In genomic region chr9:97907051-97907450, GRCh38 we compare ENCODE assay signal across 15 cellular contexts. TPM values are rescaled to one million over a fixed set of nuclear protein-coding genes. Genes with fewer than 3 reads are reported as not detected.
A peak's percentile ranks its signal among the peaks of the same experiment; 100 is the strongest.
DNase-seq lines count a peak whose midpoint lies in the region; ATAC-seq and TF ChIP-seq lines count a peak whose summit lies in the region.
"Had no signal": no experiment of that assay in that cellular context is flagged by ENCODE, and none has a peak within 500 bp of the region (broad histone marks: within the 10 kb centered on the region; RNA-seq: fewer than 3 reads in every experiment).

No MANE protein-coding gene starts in this region.

- peaks cover 63% of the 10 kb centered on the region for H3K4me1 ChIP-seq in effector memory CD4-positive, alpha-beta T cell (ENCODE audit: control insufficient read depth, insufficient read depth, low read length, poor library complexity, severe bottlenecking)
- H3K4me1 ChIP-seq in subcutaneous abdominal adipose tissue (ENCODE audit: control insufficient read depth in 5 of 5, insufficient read depth in 5 of 5, low read length in 5 of 5) = peaks cover 5 to 34% (median 21%) of the 10 kb centered on the region in 5 donors
- H3K4me1 ChIP-seq in hepatocyte (ENCODE audit: insufficient read depth) = no peaks in the 10 kb centered on the region
- H3K4me1 ChIP-seq: SJSA1 had no signal

- peaks cover 10% of the 10 kb centered on the region for H3K79me2 ChIP-seq in hepatocyte

- H3K27me3 ChIP-seq in effector memory CD4-positive, alpha-beta T cell (replicated peaks; ENCODE audit: control insufficient read depth, insufficient read depth, low read length, poor library complexity, severe bottlenecking) = no peaks in the 10 kb centered on the region
- H3K27me3 ChIP-seq in subcutaneous abdominal adipose tissue (ENCODE audit: control insufficient read depth in 5 of 5, insufficient read depth in 4 of 5, low read length in 5 of 5) (no peaks in the 10 kb centered on the region), hepatocyte (no peaks in the 10 kb centered on the region)
- H3K27me3 ChIP-seq: SJSA1 had no signal

- no peak for TF ChIP-seq CTCF in hepatocyte (IDR thresholded peaks at IDR 0.05; ENCODE audit: poor library complexity)

- peaks cover 14% of the 10 kb centered on the region for H3K36me3 Mint-ChIP-seq in activated naive CD4-positive, alpha-beta T cell treated with anti-CD3 and anti-CD28 coated beads for 36 hours (ENCODE audit: low read depth)
- H3K36me3 Mint-ChIP-seq in T-cell = peaks cover 40% of the 10 kb centered on the region

- H3K36me3 ChIP-seq in effector memory CD4-positive, alpha-beta T cell (ENCODE audit: control insufficient read depth, insufficient read depth, low read length) = peaks cover 27% of the 10 kb centered on the region
- H3K36me3 ChIP-seq in subcutaneous abdominal adipose tissue (ENCODE audit: control insufficient read depth in 5 of 5, insufficient read depth in 5 of 5, low read length in 5 of 5) (peaks cover 17 to 46% (median 34%) of the 10 kb centered on the region in 5 donors), hepatocyte (replicated peaks; ENCODE audit: insufficient read depth, low read depth) (no peaks in the 10 kb centered on the region)

- peak overlapping the region; percentile 98 for H3K27ac Mint-ChIP-seq in activated naive CD4-positive, alpha-beta T cell treated with anti-CD3 and anti-CD28 coated beads for 36 hours
- peak overlapping the region; percentile 93 to 97 for H3K27ac Mint-ChIP-seq in T-cell

- H3K4me3 Mint-ChIP-seq in activated naive CD4-positive, alpha-beta T cell treated with anti-CD3 and anti-CD28 coated beads for 36 hours = no peak overlapping the region
- peak overlapping the region; percentile 71 to 79 (median 76) for H3K4me3 Mint-ChIP-seq in T-cell

- H3K4me1 Mint-ChIP-seq in activated naive CD4-positive, alpha-beta T cell treated with anti-CD3 and anti-CD28 coated beads for 36 hours (ENCODE audit: low read depth) = peaks cover 62% of the 10 kb centered on the region
- peaks cover 92 to 99% (median 92%) of the 10 kb centered on the region in 3 donors for H3K4me1 Mint-ChIP-seq in T-cell

- ATAC-seq in T-cell (replicated peaks in 1 of 4) (peak in 1 of 4 experiments; percentile 12), HG03342 (IDR thresholded peaks at IDR 0.05; ENCODE audit: unreplicated experiment) (no peak)

- POLR2A ChIA-PET in T-cell (lab: Charles Lee) = interaction anchor here in 1 of 2 donors (0.6 to 4.1 kb wide), 3 partner anchors 11 to 48 kb away, joined by 3 to 28 read pairs (median 5); partner anchors contain the start of gene TRMO

- WGBS in hepatocyte (ENCODE audit: low lambda C conversion rate, missing lambda C conversion rate) = 97% methylated on average over 3 of the region's 3 CpGs

- H3K9me3 Mint-ChIP-seq in activated naive CD4-positive, alpha-beta T cell treated with anti-CD3 and anti-CD28 coated beads for 36 hours = no peaks in the 10 kb centered on the region
- no peaks in the 10 kb centered on the region for H3K9me3 Mint-ChIP-seq in T-cell

- no peak overlapping the region for H3K4me2 ChIP-seq in hepatocyte

- no peak overlapping the region for H3K4me3 ChIP-seq in effector memory CD4-positive, alpha-beta T cell (ENCODE audit: insufficient read depth, low read depth, low read length, poor library complexity, severe bottlenecking)
- H3K4me3 ChIP-seq in subcutaneous abdominal adipose tissue (ENCODE audit: low read depth in 1 of 5, low read length in 5 of 5) (no peak overlapping the region), hepatocyte (no peak overlapping the region)
- H3K4me3 ChIP-seq: SJSA1 had no signal

- H3K27me3 Mint-ChIP-seq in activated naive CD4-positive, alpha-beta T cell treated with anti-CD3 and anti-CD28 coated beads for 36 hours (ENCODE audit: low read depth) = no peaks in the 10 kb centered on the region
- H3K27me3 Mint-ChIP-seq in T-cell = no peaks in the 10 kb centered on the region

- H3K27ac ChIP-seq in effector memory CD4-positive, alpha-beta T cell (ENCODE audit: insufficient read depth, low read length, poor library complexity, severe bottlenecking) = peak overlapping the region; percentile 86
- H3K27ac ChIP-seq in subcutaneous abdominal adipose tissue (ENCODE audit: low read depth, low read length) (peak overlapping the region; percentile 60), hepatocyte (no peak overlapping the region)
- H3K27ac ChIP-seq: SJSA1 had no signal

- DNase-seq in activated naive CD4-positive, alpha-beta T cell treated with anti-CD3 and anti-CD28 coated beads for 36 hours = peak; percentile 36
- DNase-seq in activated naive CD4-positive, alpha-beta T cell (lab: John Stamatoyannopoulos, UW) = no peak
- peak in 7 of 34 experiments; percentile 9 to 32 (median 30) for DNase-seq in T-cell
- no peak for DNase-seq in effector memory CD4-positive, alpha-beta T cell
- no peak for DNase-seq in stimulated activated CD4-positive, alpha-beta T cell treated with anti-CD3 and anti-CD28 coated beads, Interleukin-4, amount 100 ng/mL, for 4 hours
- no peak for DNase-seq in hepatocyte (ENCODE audit: low spot score)
- DNase-seq: hippocampal formation, NCI-H1048, NCI-H524, retina had no signal

- H3K9ac ChIP-seq in subcutaneous abdominal adipose tissue (ENCODE audit: low read length in 5 of 5) = no peak overlapping the region

- H2AFZ ChIP-seq in hepatocyte = no peak overlapping the region

- H3K9me2 ChIP-seq in hepatocyte (replicated peaks; ENCODE audit: insufficient read depth) = no peaks in the 10 kb centered on the region

- intact Hi-C loops in activated naive CD4-positive, alpha-beta T cell treated with anti-CD3 and anti-CD28 coated beads for 36 hours (cut with micrococcal nuclease) = loop anchor here (5.0 kb wide), 1 partner anchor 350 kb away; the partner anchor contains the start of gene TBC1D2

- no peaks in the 10 kb centered on the region for H3K9me3 ChIP-seq in effector memory CD4-positive, alpha-beta T cell (ENCODE audit: control insufficient read depth, low read length)
- no peaks in the 10 kb centered on the region for H3K9me3 ChIP-seq in subcutaneous abdominal adipose tissue (ENCODE audit: control insufficient read depth in 5 of 5, low read length in 5 of 5)
- no peaks in the 10 kb centered on the region for H3K9me3 ChIP-seq in hepatocyte (ENCODE audit: low read depth)
- H3K9me3 ChIP-seq: SJSA1 had no signal

- CTCF ChIA-PET in activated naive CD4-positive, alpha-beta T cell treated with anti-CD3 and anti-CD28 coated beads for 36 hours (lab: Charles Lee) = interaction anchor here (0.6 to 12.9 kb wide), 5 partner anchors 11 to 211 kb away, joined by 3 to 170 read pairs (median 4); partner anchors contain the start of gene TRMO
- CTCF ChIA-PET in T-cell (lab: Charles Lee) = interaction anchor here (1.3 to 1.6 kb wide), 2 partner anchors 14 kb away, joined by 3 to 16 read pairs; partner anchors contain the start of gene TRMO (in 1 of the 2)

- H4K20me1 ChIP-seq in hepatocyte (ENCODE audit: insufficient read depth, poor library complexity, severe bottlenecking) = no peaks in the 10 kb centered on the region

RNA-seq across cellular contexts. Expression of gene TRMO, which starts 15.2 kb away (rescaled TPM):
- total RNA-seq in activated naive CD4-positive, alpha-beta T cell treated with anti-CD3 and anti-CD28 coated beads for 36 hours = 10 to 100 TPM; 10.7 to 10.8 TPM
- 10 to 100 TPM; 38.8 to 47.4 (median 44.7) TPM for total RNA-seq in T-cell
- total RNA-seq in hepatocyte = 17.9 and 22.6 TPM in 2 replicates
- 10.3 and 10.8 TPM in 2 replicates for polyA plus RNA-seq in hepatocyte

RNA-seq across cellular contexts. Expression of gene HEMGN, which starts 30.9 kb away (rescaled TPM):
- total RNA-seq in activated naive CD4-positive, alpha-beta T cell treated with anti-CD3 and anti-CD28 coated beads for 36 hours = 1 to 10 TPM; 1.8 to 1.9 TPM
- total RNA-seq in T-cell (1 to 10 TPM; 1.3 to 3.7 (median 1.7) TPM), hepatocyte (not detected in 2 replicates)
- not detected in 2 replicates for polyA plus RNA-seq in hepatocyte
- total RNA-seq: endothelial cell of umbilical vein, SJSA1, ureter had no signal
- polyA plus RNA-seq: endothelial cell of umbilical vein had no signal

RNA-seq across cellular contexts. Expression of gene FOXE1, which starts 54.0 kb away (rescaled TPM):
- total RNA-seq in activated naive CD4-positive, alpha-beta T cell treated with anti-CD3 and anti-CD28 coated beads for 36 hours = under 1 TPM; 0.10 TPM
- total RNA-seq in T-cell = under 1 TPM in 4 of 5 donors, not detected in 1; 0.06 to 0.14 (median 0.11) TPM
- total RNA-seq in hepatocyte = 0.67 and 0.88 TPM in 2 replicates
- 0.99 and 3.7 TPM in 2 replicates for polyA plus RNA-seq in hepatocyte
- total RNA-seq: endothelial cell of umbilical vein had no signal
- polyA plus RNA-seq: endothelial cell of umbilical vein had no signal
